9 cellular contexts compared by ENCODE assay signal in the genomic region with DNA sequence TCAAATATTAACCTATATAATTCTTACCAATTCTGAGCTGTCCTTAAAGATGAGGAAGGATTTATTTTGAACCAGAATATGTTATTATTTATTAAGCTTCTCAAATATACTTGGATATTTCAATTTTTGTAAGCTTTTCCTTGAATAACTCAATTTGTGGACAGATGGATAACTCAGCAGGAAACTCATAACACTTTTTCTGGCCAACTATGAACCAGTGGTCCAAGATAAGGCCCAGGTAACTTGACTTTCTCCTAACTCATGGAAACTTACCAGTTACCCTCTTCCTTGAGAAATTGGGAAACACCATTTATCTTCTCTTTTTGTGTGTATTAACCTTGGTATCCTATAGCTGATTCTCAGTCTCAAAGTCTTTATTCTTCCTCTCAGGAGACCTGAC.
"Had no signal": no experiment of that assay in that cellular context is flagged by ENCODE, and none has a peak within 500 bp of the region (broad histone marks: within the 10 kb centered on the region; RNA-seq: fewer than 3 reads in every experiment).

No MANE protein-coding gene starts in this region.

- ATAC-seq: GM23338, HCT116 had no signal

- H3K36me3 ChIP-seq: HAP-1 had no signal

- H3K27ac ChIP-seq: GM23248 had no signal

- H3K4me3 ChIP-seq: GM23248, GM23338, HAP-1 had no signal

- H3K4me1 ChIP-seq: HAP-1 had no signal

- DNase-seq: GM23248, GOT3, H7, H9, HCEC 1CT, HFFc6 had no signal

- H3K9me3 ChIP-seq: HAP-1 had no signal
